ENCODE assay signal across 1 cellular context in the genomic region with DNA sequence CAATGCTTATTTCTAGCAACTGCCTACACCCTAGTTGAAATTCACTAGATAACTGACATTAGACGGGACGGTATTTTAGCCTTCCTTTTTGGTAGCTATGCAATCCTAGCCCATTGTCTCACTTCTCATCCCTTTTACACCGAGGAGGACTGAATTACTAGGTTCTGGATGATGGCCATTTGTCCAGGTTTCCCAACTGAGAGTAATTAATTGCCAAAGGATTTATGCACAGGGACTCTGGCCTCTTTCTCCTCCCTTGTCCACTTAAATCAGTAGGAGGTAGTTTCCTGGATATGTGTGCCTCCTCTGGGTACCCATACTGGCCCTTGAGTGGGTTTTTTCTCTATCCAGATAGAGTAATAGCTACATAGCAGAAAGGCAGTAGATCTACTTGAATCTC.
TF ChIP-seq lines count a peak whose summit lies in the region.

No MANE protein-coding gene starts in this region.

TF ChIP-seq in H1, 55 proteins besides CTCF, POLR2A, EP300 and RAD21:
- no peak for TF ChIP-seq SP1 (IDR thresholded peaks at IDR 0.05; ENCODE audit: low read depth, low read length)
- TF ChIP-seq SP2 (IDR thresholded peaks at IDR 0.05; ENCODE audit: low read length): no peak
- no peak for TF ChIP-seq KDM4A (IDR thresholded peaks at IDR 0.05; ENCODE audit: low read depth, low read length, severe bottlenecking)
- TF ChIP-seq JUND (IDR thresholded peaks at IDR 0.05; ENCODE audit: low read length): no peak
- TF ChIP-seq, protein P1, sequence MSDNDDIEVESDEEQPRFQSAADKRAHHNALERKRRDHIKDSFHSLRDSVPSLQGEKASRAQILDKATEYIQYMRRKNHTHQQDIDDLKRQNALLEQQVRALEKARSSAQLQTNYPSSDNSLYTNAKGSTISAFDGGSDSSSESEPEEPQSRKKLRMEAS (IDR thresholded peaks at IDR 0.05): no peak
